8 cellular contexts compared by ENCODE assay signal in the genomic region with DNA sequence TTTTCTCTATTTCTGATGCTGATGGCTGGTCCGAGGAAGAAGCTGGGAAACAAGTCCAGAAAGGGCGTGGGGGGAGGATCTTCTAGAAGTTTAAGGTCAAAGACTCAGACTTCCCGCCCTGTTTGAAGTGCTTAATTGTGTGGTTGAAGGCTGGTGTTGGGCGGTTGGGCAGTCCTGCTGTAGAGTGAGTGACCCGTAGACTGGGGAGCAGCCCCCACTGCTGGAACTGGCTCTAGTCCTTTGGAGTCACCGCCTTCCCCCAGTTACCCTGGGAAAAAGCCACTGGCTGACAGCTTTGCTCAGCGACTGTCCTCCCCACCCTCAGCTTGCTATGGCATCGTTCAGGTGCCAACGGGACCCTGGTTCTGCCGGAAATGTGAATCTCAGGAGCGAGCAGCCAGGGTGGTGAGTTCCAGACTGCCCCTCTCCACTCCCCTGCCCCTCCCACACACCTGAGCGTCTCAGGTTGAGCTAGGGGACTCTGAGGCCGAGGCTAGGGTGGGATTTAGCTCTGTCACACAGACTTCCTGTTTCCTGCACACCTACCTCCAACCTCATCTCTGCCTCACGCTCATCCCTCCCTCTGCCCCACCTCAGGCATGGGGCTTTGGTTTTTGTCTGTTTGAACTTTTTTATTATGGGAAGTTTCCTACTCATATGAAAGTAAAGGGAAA. TPM values are rescaled to one million over a fixed set of nuclear protein-coding genes. Genes with fewer than 3 reads are reported as not detected.
DNase-seq lines count a peak whose midpoint lies in the region; ATAC-seq and TF ChIP-seq lines count a peak whose summit lies in the region.

No MANE protein-coding gene starts in this region.

- H3K36me3 Mint-ChIP-seq in MCF 10A (ENCODE audit: insufficient read depth, unreplicated experiment), result peaks cover 49% of the 10 kb centered on the region

- peaks cover 2% of the 10 kb centered on the region; the same call in 1 of the 2 replicates for H3F3A ChIP-seq in OCI-LY1 (ENCODE audit: insufficient read depth, low read length)

- no peak overlapping the region for H3K4ac ChIP-seq in mesenchymal stem cell (ENCODE audit: low read depth in 1 of 2, low read length in 2 of 2)

- no peak overlapping the region for H4K8ac ChIP-seq in mesenchymal stem cell (ENCODE audit: low read length)

- H3K27me3 Mint-ChIP-seq in MCF 10A (ENCODE audit: insufficient read depth, unreplicated experiment), result no peaks in the 10 kb centered on the region

- H3K4me2 ChIP-seq in DND-41 (ENCODE audit: insufficient read depth, low read length), result peak overlapping the region; percentile 79
- peak overlapping the region; percentile 80 for H3K4me2 ChIP-seq in OCI-LY1 (ENCODE audit: low read length)
- peak overlapping the region; percentile 95 for H3K4me2 ChIP-seq in mesenchymal stem cell (ENCODE audit: low read length, poor library complexity, severe bottlenecking)

- H3K4me3 ChIP-seq in DND-41 (ENCODE audit: low read depth in 1 of 2, low read length in 2 of 2), result peak overlapping the region; percentile 26 to 94; a peak in 3 of 4 replicates
- H3K4me3 ChIP-seq in OCI-LY1 (ENCODE audit: low read depth, low read length, poor library complexity, severe bottlenecking), result peak overlapping the region; percentile 95
- H3K4me3 ChIP-seq in mesenchymal stem cell (ENCODE audit: insufficient read depth in 1 of 2, low read depth in 1 of 2, low read length in 2 of 2), result peak overlapping the region in 1 of 2 experiments; percentile 91

- H3K14ac ChIP-seq in mesenchymal stem cell (ENCODE audit: low read length in 2 of 2), result no peak overlapping the region

- H3K27ac Mint-ChIP-seq in MCF 10A (ENCODE audit: low read depth, unreplicated experiment), result peak overlapping the region; percentile 90

- no peaks in the 10 kb centered on the region for H3K9me3 Mint-ChIP-seq in MCF 10A (ENCODE audit: unreplicated experiment)

- H3K27ac ChIP-seq in DND-41 (ENCODE audit: low read length), result peak overlapping the region; percentile 75
- peak overlapping the region; percentile 71 for H3K27ac ChIP-seq in OCI-LY1 (ENCODE audit: low read depth, low read length, poor library complexity, severe bottlenecking)
- H3K27ac ChIP-seq in mesenchymal stem cell (ENCODE audit: low read length, poor library complexity, severe bottlenecking), result no peak overlapping the region
- peak overlapping the region; percentile 69 for H3K27ac ChIP-seq in temporal lobe (ENCODE audit: low read depth, low read length)

- H3K27me3 ChIP-seq in DND-41 (ENCODE audit: insufficient read depth, low read length, poor library complexity) (no peaks in the 10 kb centered on the region), OCI-LY1 (ENCODE audit: insufficient read depth, low read length) (no peaks in the 10 kb centered on the region), mesenchymal stem cell (ENCODE audit: control insufficient read depth in 1 of 2, insufficient read depth in 1 of 2, low read length in 2 of 2) (no peaks in the 10 kb centered on the region)

- H3K4me3 Mint-ChIP-seq in MCF 10A (ENCODE audit: unreplicated experiment), result peak overlapping the region; percentile 99

- WGBS in mesenchymal stem cell, result 20% methylated on average over 12 of the region's 14 CpGs

- peaks cover 50% of the 10 kb centered on the region for H3K36me3 ChIP-seq in DND-41 (ENCODE audit: insufficient read depth, low read length)
- peaks cover 34% of the 10 kb centered on the region; the same call in 1 of the 2 replicates for H3K36me3 ChIP-seq in OCI-LY1 (ENCODE audit: insufficient read depth, low read length)
- H3K36me3 ChIP-seq in mesenchymal stem cell (ENCODE audit: control insufficient read depth in 1 of 2, insufficient read depth in 2 of 2, low read depth in 1 of 2, low read length in 2 of 2), result peaks cover 24 to 41% of the 10 kb centered on the region in 2 experiments

- peak overlapping the region in 1 of 2 experiments; percentile 45 for H2BK12ac ChIP-seq in mesenchymal stem cell (ENCODE audit: low read length in 2 of 2)

- H4K20me1 ChIP-seq in DND-41 (ENCODE audit: insufficient read depth, low read length) (peaks cover 37% of the 10 kb centered on the region), OCI-LY1 (ENCODE audit: insufficient read depth, low read length) (no peaks in the 10 kb centered on the region)

- H2BK120ac ChIP-seq in mesenchymal stem cell (ENCODE audit: low read depth, low read length), result no peak overlapping the region

- no peak overlapping the region for H2AK5ac ChIP-seq in mesenchymal stem cell (ENCODE audit: low read length, severe bottlenecking)

- TF ChIP-seq CTCF in DND-41 (IDR thresholded peaks at IDR 0.05; ENCODE audit: borderline replicate concordance, extremely low read depth, low read length, poor library complexity, severe bottlenecking), result no peak
- TF ChIP-seq CTCF in OCI-LY1 (IDR thresholded peaks at IDR 0.05; ENCODE audit: low read length), result no peak
- no peak for TF ChIP-seq CTCF in MCF 10A (IDR thresholded peaks at IDR 0.05; ENCODE audit: unreplicated experiment)

- peaks cover 11% of the 10 kb centered on the region for H3K4me1 Mint-ChIP-seq in MCF 10A (ENCODE audit: insufficient read depth, unreplicated experiment)

- no peak overlapping the region for H4K91ac ChIP-seq in mesenchymal stem cell (ENCODE audit: low read length)

- POLR2A ChIA-PET in MCF 10A (lab: Yijun Ruan, JAX), result interaction anchor here (0.6 to 4.0 kb wide), 9 partner anchors 8 to 459 kb away, joined by 3 to 29 read pairs (median 6); a partner anchor contains a TSS

- no peak overlapping the region for H3K18ac ChIP-seq in mesenchymal stem cell (ENCODE audit: low read depth in 1 of 2, low read length in 2 of 2)

- no peak overlapping the region for H2BK15ac ChIP-seq in mesenchymal stem cell (ENCODE audit: low read depth, poor library complexity, severe bottlenecking)

- peak overlapping the region in 1 of 2 experiments; percentile 71 for H3K23ac ChIP-seq in mesenchymal stem cell (ENCODE audit: low read length in 2 of 2)

- H3K4me1 ChIP-seq in DND-41 (ENCODE audit: insufficient read depth, low read length) (peaks cover 46% of the 10 kb centered on the region), OCI-LY1 (ENCODE audit: insufficient read depth, low read length, severe bottlenecking) (peaks cover 32% of the 10 kb centered on the region), mesenchymal stem cell (ENCODE audit: control insufficient read depth, insufficient read depth, low read depth, low read length) (peaks cover 58% of the 10 kb centered on the region)

- H3K9me3 ChIP-seq in DND-41 (ENCODE audit: insufficient read depth, low read length, severe bottlenecking), result no peaks in the 10 kb centered on the region
- H3K9me3 ChIP-seq in OCI-LY1 (ENCODE audit: low read length), result no peaks in the 10 kb centered on the region
- no peaks in the 10 kb centered on the region for H3K9me3 ChIP-seq in mesenchymal stem cell (ENCODE audit: control insufficient read depth, low read length)

- CTCF ChIA-PET in MCF 10A (lab: Yijun Ruan, JAX), result interaction anchor here (0.7 to 1.1 kb wide), 2 partner anchors 29 to 30 kb away, joined by 3 to 4 read pairs; no protein-coding TSS in a partner anchor

- no TSS peak for BruUV-seq in MCF 10A (replicated peaks; lab: Mats Ljungman, UMichigan)

- no peak for DNase-seq in DND-41
- peak; percentile 20 for DNase-seq in MCF 10A (ENCODE audit: unreplicated experiment)
- DNase-seq in mesenchymal stem cell, result peak; percentile 27
- DNase-seq in middle frontal gyrus (ENCODE audit: extremely low spot score, low spot score), result no peak
- DNase-seq in occipital lobe (lab: John Stamatoyannopoulos, UW), result no peak
- DNase-seq in GF-D8 (lab: John Stamatoyannopoulos, UW), result no peak

- intact Hi-C loops in MCF 10A (cut with micrococcal nuclease), result loop anchor here (10.0 kb wide), 1 partner anchor 48 kb away; a partner anchor contains a TSS

- no peak overlapping the region for H2BK5ac ChIP-seq in mesenchymal stem cell (ENCODE audit: low read depth, low read length, poor library complexity, severe bottlenecking)

- H2AFZ ChIP-seq in DND-41 (ENCODE audit: low read depth, low read length), result no peak overlapping the region
- no peak overlapping the region for H2AFZ ChIP-seq in OCI-LY1 (ENCODE audit: low read length)
- no peak overlapping the region for H2AFZ ChIP-seq in mesenchymal stem cell (ENCODE audit: low read depth, low read length)

- H3K79me2 ChIP-seq in DND-41 (ENCODE audit: insufficient read depth, low read length), result peaks cover 67% of the 10 kb centered on the region
- H3K79me2 ChIP-seq in OCI-LY1 (ENCODE audit: insufficient read depth, low read length), result 0 out of 2 replicates have a peak, but pooled peaks cover 4% of the 10 kb centered on the region

- H3K9ac ChIP-seq in DND-41 (ENCODE audit: low read depth, low read length) (peak overlapping the region; percentile 90), OCI-LY1 (ENCODE audit: low read length) (peak overlapping the region; percentile 88), mesenchymal stem cell (ENCODE audit: low read length) (peak overlapping the region; percentile 81)

- ATAC-seq in DND-41 (ENCODE audit: insufficient read depth, low read depth), result no peak

- no peaks in the 10 kb centered on the region for H3K9me2 ChIP-seq in OCI-LY1 (ENCODE audit: low read depth, low read length)

- H3K79me1 ChIP-seq in mesenchymal stem cell (replicated peaks; ENCODE audit: low read length, poor library complexity, severe bottlenecking), result peaks cover 32% of the 10 kb centered on the region

RNA-seq across cellular contexts. Expression of a gene that starts 1.7 kb away (rescaled TPM):
- total RNA-seq in MCF 10A (2022) (59.6 and 65.3 TPM in 2 replicates), temporal lobe (20.4 TPM), occipital lobe (18.4 TPM)
- polyA plus RNA-seq in mesenchymal stem cell (2013, experiment 1 of 2), result 12.6 TPM
- polyA plus RNA-seq in mesenchymal stem cell (2013, experiment 2 of 2), result 11.8 TPM

RNA-seq across cellular contexts. Expression of a gene that starts 23.4 kb away (rescaled TPM):
- total RNA-seq in MCF 10A (2022) (36.8 and 42.0 TPM in 2 replicates), temporal lobe (0.98 TPM), occipital lobe (2.3 TPM)
- polyA plus RNA-seq in mesenchymal stem cell (2013, experiment 1 of 2), result 18.8 TPM
- 19.6 TPM for polyA plus RNA-seq in mesenchymal stem cell (2013, experiment 2 of 2)

RNA-seq across cellular contexts. Expression of a gene that starts 32.0 kb away (rescaled TPM):
- total RNA-seq in MCF 10A (2022) (3.4 and 3.6 TPM in 2 replicates), temporal lobe (0.49 TPM), occipital lobe (1.6 TPM)
- 0.47 TPM for polyA plus RNA-seq in mesenchymal stem cell (2013, experiment 1 of 2)
- polyA plus RNA-seq in mesenchymal stem cell (2013, experiment 2 of 2), result 0.48 TPM

RNA-seq across cellular contexts. Expression of a gene that starts 41.4 kb away (rescaled TPM):
- total RNA-seq in MCF 10A (2022) (32.6 and 39.5 TPM in 2 replicates), temporal lobe (11.8 TPM), occipital lobe (4.8 TPM)
- 50.8 TPM for polyA plus RNA-seq in mesenchymal stem cell (2013, experiment 1 of 2)
- polyA plus RNA-seq in mesenchymal stem cell (2013, experiment 2 of 2), result 51.3 TPM

RNA-seq across cellular contexts. Expression of a gene that starts 45.8 kb away (rescaled TPM):
- total RNA-seq in MCF 10A (2022), result 124 and 145 TPM in 2 replicates
- 203 TPM for polyA plus RNA-seq in mesenchymal stem cell (2013, experiment 1 of 2)
- 206 TPM for polyA plus RNA-seq in mesenchymal stem cell (2013, experiment 2 of 2)
- 74.7 TPM for total RNA-seq in temporal lobe
- total RNA-seq in occipital lobe, result 138 TPM

Comparison
In these comparisons a context has a peak if more than half of its experiments do, and no peak if none do; other contexts are left out.
1. DNase-seq: peak in MCF 10A (single experiment) and mesenchymal stem cell (single experiment); none in DND-41 (single experiment), middle frontal gyrus (single experiment), occipital lobe (single experiment) and GF-D8 (single experiment).
2. RNA of a gene that starts 23.4 kb away (total RNA-seq): 36.8 to 42.0 TPM in MCF 10A; 2.3 TPM in occipital lobe (single experiment) and 0.98 TPM in temporal lobe (single experiment); every median in the first group is over 10 times any median in the second.
3. Peak in every context shown above with its lines, with median percentiles within 50 percentile points of each other: H3K4me2 ChIP-seq and H3K9ac ChIP-seq.